In the genomic region with DNA sequence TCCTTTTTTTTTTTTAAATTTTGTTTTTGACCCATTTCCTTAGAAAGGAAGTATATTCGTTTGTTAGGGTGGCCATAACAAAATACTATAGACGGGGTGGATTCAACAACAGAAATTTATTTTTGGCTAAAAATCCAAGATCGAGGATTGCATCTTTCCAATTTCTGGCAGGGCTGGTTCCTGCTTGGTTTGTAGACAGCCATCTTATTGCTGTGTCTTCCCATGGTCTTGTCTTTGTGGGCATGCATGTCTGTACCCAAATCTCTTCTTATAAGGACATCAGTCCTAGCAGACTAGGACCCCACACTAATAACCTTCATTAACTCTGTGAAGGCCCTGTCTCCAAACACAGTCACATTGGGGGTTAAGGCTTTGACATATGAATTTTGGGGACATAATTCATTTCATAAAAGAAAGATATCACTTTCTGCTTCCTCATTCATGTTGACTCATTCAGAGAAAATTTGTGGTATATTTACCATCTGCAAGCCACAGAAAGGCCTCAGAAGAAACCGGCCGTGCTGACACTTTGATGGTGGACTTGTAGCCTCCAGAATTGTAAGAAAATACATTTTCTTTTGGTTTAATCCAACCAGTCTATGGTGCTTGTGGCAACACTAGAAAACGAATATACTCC, we compare ENCODE assay signal across 9 cellular contexts.
DNase-seq lines count a peak whose midpoint lies in the region; ATAC-seq and TF ChIP-seq lines count a peak whose summit lies in the region.
"Had no signal": no experiment of that assay in that cellular context is flagged by ENCODE, and none has a peak within 500 bp of the region (broad histone marks: within the 10 kb centered on the region; RNA-seq: fewer than 3 reads in every experiment).

No MANE protein-coding gene starts in this region.

- H3K36me3 ChIP-seq in trophoblast cell (ENCODE audit: control insufficient read depth in 1 of 2, insufficient read depth in 2 of 2, low read length in 2 of 2) (no peaks in the 10 kb centered on the region), A673 (ENCODE audit: insufficient read depth, low read length, poor library complexity, severe bottlenecking) (no peaks in the 10 kb centered on the region)

- H2AFZ ChIP-seq in trophoblast cell (ENCODE audit: insufficient read depth, low read length, poor library complexity), result no peak overlapping the region

- H3K79me2 ChIP-seq in trophoblast cell (ENCODE audit: control insufficient read depth, insufficient read depth, low read length, poor library complexity), result no peaks in the 10 kb centered on the region

- intact Hi-C loops in A673 (cut with micrococcal nuclease; ENCODE audit: unreplicated experiment) (no loop called here), Right ventricle myocardium inferior (cut with DNase I) (no loop called here)

- CTCF ChIA-PET in A673 (lab: Charles Lee), result no interaction called here

- no peak overlapping the region for H3K14ac ChIP-seq in trophoblast cell (ENCODE audit: low read length)

- H3K23ac ChIP-seq in trophoblast cell (ENCODE audit: low read length), result no peak overlapping the region

- no peak overlapping the region for H2BK120ac ChIP-seq in trophoblast cell (ENCODE audit: insufficient read depth, low read length, poor library complexity)

- H4K8ac ChIP-seq in trophoblast cell (ENCODE audit: low read depth, low read length), result no peak overlapping the region

- WGBS in trophoblast cell (ENCODE audit: extremely low coverage, insufficient coverage, insufficient read length), result no CpG with 5 or more reads among the region's 6 CpGs

- H2BK12ac ChIP-seq in trophoblast cell (ENCODE audit: low read length), result no peak overlapping the region

- H3K9me3 ChIP-seq in trophoblast cell (ENCODE audit: insufficient read depth, low read depth, low read length) (no peaks in the 10 kb centered on the region), A673 (ENCODE audit: low read depth, low read length, poor library complexity, severe bottlenecking) (no peaks in the 10 kb centered on the region)

- no TSS peak for BruUV-seq in A673 (replicated peaks; lab: Mats Ljungman, UMichigan)

- H2BK5ac ChIP-seq in trophoblast cell (ENCODE audit: low read depth, low read length, poor library complexity), result no peak overlapping the region

- ATAC-seq in GM19467 (IDR thresholded peaks at IDR 0.05; ENCODE audit: unreplicated experiment) (peak; percentile 69), HG03159 (IDR thresholded peaks at IDR 0.05; ENCODE audit: unreplicated experiment) (peak; percentile 82), Right ventricle myocardium inferior (no peak)

- H3K4me3 ChIP-seq in trophoblast cell (ENCODE audit: low read depth, low read length) (no peak overlapping the region), A673 (ENCODE audit: low read depth, low read length, poor library complexity, severe bottlenecking) (no peak overlapping the region)

- H3K27me3 ChIP-seq in trophoblast cell (ENCODE audit: insufficient read depth, low read length) (no peaks in the 10 kb centered on the region), A673 (replicated peaks; ENCODE audit: insufficient read depth, low read depth, low read length, poor library complexity) (no peaks in the 10 kb centered on the region)

- H3K4ac ChIP-seq in trophoblast cell (ENCODE audit: low read depth, low read length), result no peak overlapping the region

- H3K18ac ChIP-seq in trophoblast cell (ENCODE audit: low read length), result no peak overlapping the region

- TF ChIP-seq CTCF in A673 (conservative IDR thresholded peaks at IDR 0.05; ENCODE audit: low read depth, low read length), result no peak

- H3K4me1 ChIP-seq in trophoblast cell (ENCODE audit: control insufficient read depth in 1 of 2, insufficient read depth in 2 of 2, low read length in 2 of 2), result peaks cover 0 to 6% of the 10 kb centered on the region in 2 experiments
- H3K4me1 ChIP-seq in A673 (ENCODE audit: insufficient read depth, low read length, poor library complexity, severe bottlenecking), result peaks cover 20% of the 10 kb centered on the region

- POLR2A ChIA-PET in A673 (lab: Charles Lee; ENCODE audit: low non-redundant PET), result no interaction called here

- no peak overlapping the region for H2AK5ac ChIP-seq in trophoblast cell (ENCODE audit: low read length)

- H3K79me1 ChIP-seq in trophoblast cell (ENCODE audit: low read length), result peaks cover 2% of the 10 kb centered on the region

- H4K91ac ChIP-seq in trophoblast cell (ENCODE audit: low read depth, low read length), result no peak overlapping the region

- DNase-seq in CD1c-positive myeloid dendritic cell (ENCODE audit: extremely low spot score) (peak; percentile 61), SW480 (ENCODE audit: low spot score) (peak; percentile 74), trophoblast cell (no peak), A673 (ENCODE audit: low spot score) (no peak), Right ventricle myocardium inferior (ENCODE audit: missing footprints) (no peak), DMS79 (lab: John Stamatoyannopoulos, UW) (no peak)
- DNase-seq: CD8-positive, alpha-beta memory T cell had no signal

- H4K12ac ChIP-seq in trophoblast cell (ENCODE audit: low read depth, low read length), result no peak overlapping the region

- H3K4me2 ChIP-seq in trophoblast cell (ENCODE audit: low read length), result no peak overlapping the region

- H3K27ac ChIP-seq in trophoblast cell (ENCODE audit: low read depth, low read length) (no peak overlapping the region), A673 (ENCODE audit: low read depth, low read length, poor library complexity, severe bottlenecking) (no peak overlapping the region)

- no peak overlapping the region for H3K9ac ChIP-seq in trophoblast cell (ENCODE audit: low read length)

Comparison
In these comparisons a context has a peak if more than half of its experiments do, and no peak if none do; other contexts are left out.
1. DNase-seq: peak in CD1c-positive myeloid dendritic cell (single experiment) and SW480 (single experiment); none in trophoblast cell (0 of 2), A673 (single experiment), Right ventricle myocardium inferior (single experiment) and DMS79 (single experiment).